11 cellular contexts compared by ENCODE assay signal in genomic region chr21:14995695-14996490, GRCh38.
A peak's percentile ranks its signal among the peaks of the same experiment; 100 is the strongest.
DNase-seq lines count a peak whose midpoint lies in the region; ATAC-seq and TF ChIP-seq lines count a peak whose summit lies in the region.
"Had no signal": no experiment of that assay in that cellular context is flagged by ENCODE, and none has a peak within 500 bp of the region (broad histone marks: within the 10 kb centered on the region; RNA-seq: fewer than 3 reads in every experiment).

No MANE protein-coding gene starts in this region.

- H3K4me2 ChIP-seq in trophoblast cell (ENCODE audit: low read length), result no peak overlapping the region

- no peak overlapping the region for H4K8ac ChIP-seq in trophoblast cell (ENCODE audit: low read depth, low read length)

- peak overlapping the region; percentile 74 for H3K23ac ChIP-seq in trophoblast cell (ENCODE audit: low read length)

- H3K27me3 ChIP-seq in SJSA1 (replicated peaks), result no peaks in the 10 kb centered on the region
- H3K27me3 ChIP-seq in trophoblast cell (ENCODE audit: insufficient read depth, low read length), result no peaks in the 10 kb centered on the region
- H3K27me3 ChIP-seq: dorsolateral prefrontal cortex had no signal

- H2AFZ ChIP-seq in trophoblast cell (ENCODE audit: insufficient read depth, low read length, poor library complexity), result no peak overlapping the region

- H3K14ac ChIP-seq in trophoblast cell (ENCODE audit: low read length), result no peak overlapping the region

- no peak overlapping the region for H3K9ac ChIP-seq in trophoblast cell (ENCODE audit: low read length)

- no CpG with 5 or more reads among the region's 9 CpGs for WGBS in trophoblast cell (ENCODE audit: extremely low coverage, insufficient coverage, insufficient read length)

- H3K36me3 ChIP-seq in SJSA1, result peaks cover 2% of the 10 kb centered on the region; the same call in 1 of the 2 replicates
- H3K36me3 ChIP-seq in trophoblast cell (ENCODE audit: control insufficient read depth in 1 of 2, insufficient read depth in 2 of 2, low read length in 2 of 2), result no peaks in the 10 kb centered on the region

- H3K27ac ChIP-seq in SJSA1, result peak overlapping the region; percentile 18
- H3K27ac ChIP-seq in trophoblast cell (ENCODE audit: low read depth, low read length), result no peak overlapping the region
- H3K27ac ChIP-seq: dorsolateral prefrontal cortex had no signal

- peaks cover 44% of the 10 kb centered on the region for H3K4me1 ChIP-seq in SJSA1 (replicated peaks)
- peaks cover 0 to 9% of the 10 kb centered on the region in 2 experiments for H3K4me1 ChIP-seq in trophoblast cell (ENCODE audit: control insufficient read depth in 1 of 2, insufficient read depth in 2 of 2, low read length in 2 of 2)

- H2AK5ac ChIP-seq in trophoblast cell (ENCODE audit: low read length), result no peak overlapping the region

- H3K4ac ChIP-seq in trophoblast cell (ENCODE audit: low read depth, low read length), result peak overlapping the region; percentile 1

- H2BK5ac ChIP-seq in trophoblast cell (ENCODE audit: low read depth, low read length, poor library complexity), result no peak overlapping the region

- no peak for ATAC-seq in GM21367 (IDR thresholded peaks at IDR 0.05; ENCODE audit: unreplicated experiment)

- no peak overlapping the region for H4K91ac ChIP-seq in trophoblast cell (ENCODE audit: low read depth, low read length)

- peaks cover 3% of the 10 kb centered on the region for H3K79me1 ChIP-seq in trophoblast cell (ENCODE audit: low read length)

- H2BK120ac ChIP-seq in trophoblast cell (ENCODE audit: insufficient read depth, low read length, poor library complexity), result no peak overlapping the region

- no peak overlapping the region for H2BK12ac ChIP-seq in trophoblast cell (ENCODE audit: low read length)

- H3K79me2 ChIP-seq in trophoblast cell (ENCODE audit: control insufficient read depth, insufficient read depth, low read length, poor library complexity), result no peaks in the 10 kb centered on the region

- TF ChIP-seq CTCF in fibroblast of mammary gland (conservative IDR thresholded peaks at IDR 0.05; ENCODE audit: control insufficient read depth, insufficient read depth, low read depth, low read length), result no peak

- peak; percentile 16 for DNase-seq in NCI-H2196 (lab: John Stamatoyannopoulos, UW; ENCODE audit: unreplicated experiment)
- no peak for DNase-seq in NCI-H2196 treated with DMSO at 0.1 percent for 48 hours (lab: John Stamatoyannopoulos, UW; ENCODE audit: unreplicated experiment)
- no peak for DNase-seq in SJSA1 (ENCODE audit: low read depth in 1 of 2, low spot score in 2 of 2)
- DNase-seq in fibroblast of mammary gland (ENCODE audit: low read depth), result peak; percentile 44
- DNase-seq in trophoblast cell, result peak in 1 of 2 donors; percentile 36
- DNase-seq in SKM-1 treated with dmso at 0.1 percent for 144 hours (lab: John Stamatoyannopoulos, UW; ENCODE audit: unreplicated experiment), result no peak
- DNase-seq in mesenteric fat pad (ENCODE audit: low spot score), result no peak
- DNase-seq: activated CD8-positive, alpha-beta memory T cell treated with anti-CD3 and anti-CD28 coated beads for 24 hours; dorsolateral prefrontal cortex; head of caudate nucleus had no signal

- no peaks in the 10 kb centered on the region for H3K9me3 ChIP-seq in SJSA1 (replicated peaks)
- no peaks in the 10 kb centered on the region for H3K9me3 ChIP-seq in trophoblast cell (ENCODE audit: insufficient read depth, low read depth, low read length)

- H3K4me3 ChIP-seq in SJSA1, result no peak overlapping the region
- no peak overlapping the region for H3K4me3 ChIP-seq in fibroblast of mammary gland (ENCODE audit: control insufficient read depth, low read depth, low read length)
- H3K4me3 ChIP-seq in trophoblast cell (ENCODE audit: low read depth, low read length), result no peak overlapping the region
- H3K4me3 ChIP-seq: dorsolateral prefrontal cortex had no signal

- H3K18ac ChIP-seq in trophoblast cell (ENCODE audit: low read length), result peak overlapping the region; percentile 61

- H4K12ac ChIP-seq in trophoblast cell (ENCODE audit: low read depth, low read length), result no peak overlapping the region

Comparison
In these comparisons a context has a peak if more than half of its experiments do, and no peak if none do; other contexts are left out.
1. DNase-seq: peak in NCI-H2196 (single experiment) and fibroblast of mammary gland (single experiment); none in NCI-H2196 treated with DMSO at 0.1 percent for 48 hours (single experiment), SJSA1 (0 of 2), SKM-1 treated with dmso at 0.1 percent for 144 hours (single experiment) and mesenteric fat pad (single experiment).